13 cellular contexts compared by ENCODE assay signal in the genomic region with DNA sequence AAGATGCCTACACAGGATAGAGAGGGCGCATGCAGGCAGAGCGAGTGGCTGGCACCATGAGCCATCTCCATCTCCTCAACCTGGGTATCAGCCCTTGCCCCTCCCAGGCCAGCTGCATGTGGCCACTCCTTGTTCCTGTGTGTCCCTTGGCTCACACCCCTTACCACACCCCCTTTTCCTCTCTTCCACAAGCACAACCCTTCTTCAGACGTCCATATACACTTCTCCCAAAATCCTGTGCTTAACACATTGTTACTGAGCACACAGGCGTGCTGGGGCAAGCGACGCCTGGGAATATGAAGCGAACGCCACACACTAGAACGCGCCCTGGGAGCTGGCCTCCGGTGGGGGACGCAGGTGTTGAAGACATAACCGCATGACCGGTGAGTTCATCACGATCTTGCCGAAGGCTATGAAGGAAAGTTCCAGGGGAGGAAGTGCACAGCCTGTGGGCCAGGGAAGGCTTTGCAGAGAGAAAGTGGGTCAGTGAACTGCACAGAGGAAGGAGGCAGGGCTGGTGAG. TPM values are rescaled to one million over a fixed set of nuclear protein-coding genes. Genes with fewer than 3 reads are reported as not detected.
DNase-seq lines count a peak whose midpoint lies in the region; ATAC-seq, FAIRE-seq and TF ChIP-seq lines count a peak whose summit lies in the region.
"Had no signal": no experiment of that assay in that cellular context is flagged by ENCODE, and none has a peak within 500 bp of the region (broad histone marks: within the 10 kb centered on the region; RNA-seq: fewer than 3 reads in every experiment).

No MANE protein-coding gene starts in this region.

- H3K9ac ChIP-seq in GM23248 = no peak overlapping the region

- peaks cover 13% of the 10 kb centered on the region for H3K4me1 Mint-ChIP-seq in dendritic cell treated with granulocyte-macrophage colony-stimulating factor and Interleukin-4, amounts not matched to agents 40 ng/mL and 50 ng/mL, for 4 days (ENCODE audit: low read depth)
- H3K4me1 Mint-ChIP-seq in activated naive CD8-positive, alpha-beta T cell treated with anti-CD3 and anti-CD28 coated beads, Interleukin-2, amount 50 U/mL, for 24 hours = peaks cover 13% of the 10 kb centered on the region

- ATAC-seq in GM19467 (IDR thresholded peaks at IDR 0.05; ENCODE audit: unreplicated experiment) = no peak
- no peak for ATAC-seq in activated naive CD8-positive, alpha-beta T cell treated with anti-CD3 and anti-CD28 coated beads, Interleukin-2, amount 50 U/mL, for 24 hours

- H3K9me3 ChIP-seq in GM23248 (ENCODE audit: low read depth) (no peaks in the 10 kb centered on the region), osteoblast (ENCODE audit: low read depth, low read length) (no peaks in the 10 kb centered on the region)
- H3K9me3 ChIP-seq: ovary had no signal

- intact Hi-C loops in dendritic cell treated with granulocyte-macrophage colony-stimulating factor and Interleukin-4, amounts not matched to agents 40 ng/mL and 50 ng/mL, for 4 days (cut with micrococcal nuclease) = no loop called here

- no peak overlapping the region for H3K4me3 Mint-ChIP-seq in dendritic cell treated with granulocyte-macrophage colony-stimulating factor and Interleukin-4, amounts not matched to agents 40 ng/mL and 50 ng/mL, for 4 days
- no peak overlapping the region for H3K4me3 Mint-ChIP-seq in activated naive CD8-positive, alpha-beta T cell treated with anti-CD3 and anti-CD28 coated beads, Interleukin-2, amount 50 U/mL, for 24 hours

- no peak overlapping the region for H3K27ac ChIP-seq in GM23248
- no peak overlapping the region for H3K27ac ChIP-seq in osteoblast (ENCODE audit: low read depth, low read length)
- H3K27ac ChIP-seq: ovary had no signal

- H3K4me3 ChIP-seq in GM23248 (no peak overlapping the region), osteoblast (ENCODE audit: insufficient read depth, low read length) (no peak overlapping the region)
- H3K4me3 ChIP-seq: ovary had no signal

- H3F3A ChIP-seq in GM23248 (ENCODE audit: insufficient read depth) = 0 out of 2 replicates have a peak, but pooled peaks cover 1% of the 10 kb centered on the region

- H4K20me1 ChIP-seq in GM23248 (ENCODE audit: insufficient read depth) = no peaks in the 10 kb centered on the region
- no peaks in the 10 kb centered on the region for H4K20me1 ChIP-seq in osteoblast (ENCODE audit: insufficient read depth, low read length)

- H3K4me1 ChIP-seq in GM23248 (ENCODE audit: insufficient read depth) (peaks cover 9% of the 10 kb centered on the region), osteoblast (ENCODE audit: insufficient read depth, low read length) (peaks cover 3% of the 10 kb centered on the region)

- DNase-seq in GM23248 (peak; percentile 19), NCI-H69 (lab: John Stamatoyannopoulos, UW) (peak; percentile 77), osteoblast (ENCODE audit: insufficient read length, low spot score, missing footprints) (peak; percentile 77), HTR-8/SVneo (ENCODE audit: insufficient read length, low spot score) (no peak)
- DNase-seq in activated naive CD8-positive, alpha-beta T cell treated with anti-CD3 and anti-CD28 coated beads, Interleukin-2, amount 50 U/mL, for 24 hours = no peak
- no peak for DNase-seq in activated CD4-positive, alpha-beta T cell treated with anti-CD3 and anti-CD28 coated beads, Interleukin-2, amount 50 U/mL, for 4 hours
- DNase-seq: effector CD4-positive, alpha-beta T cell; H7; NCI-H2029 treated with DMSO at 0.1 percent for 48 hours; ovary; stimulated activated naive CD4-positive, alpha-beta T cell had no signal

- in situ Hi-C loops in GM23248 (cut with MboI) = no loop called here

- peak overlapping the region; percentile 20 for H3K27ac Mint-ChIP-seq in dendritic cell treated with granulocyte-macrophage colony-stimulating factor and Interleukin-4, amounts not matched to agents 40 ng/mL and 50 ng/mL, for 4 days
- no peak overlapping the region for H3K27ac Mint-ChIP-seq in activated naive CD8-positive, alpha-beta T cell treated with anti-CD3 and anti-CD28 coated beads, Interleukin-2, amount 50 U/mL, for 24 hours

- peak; percentile 19 for TF ChIP-seq CTCF in osteoblast (IDR thresholded peaks at IDR 0.05; ENCODE audit: extremely low read depth, low read depth, low read length)

- H3K36me3 Mint-ChIP-seq in dendritic cell treated with granulocyte-macrophage colony-stimulating factor and Interleukin-4, amounts not matched to agents 40 ng/mL and 50 ng/mL, for 4 days (ENCODE audit: low read depth) = no peaks in the 10 kb centered on the region
- H3K36me3 Mint-ChIP-seq in activated naive CD8-positive, alpha-beta T cell treated with anti-CD3 and anti-CD28 coated beads, Interleukin-2, amount 50 U/mL, for 24 hours (ENCODE audit: low read depth) = no peaks in the 10 kb centered on the region

- peaks cover 38% of the 10 kb centered on the region for H3K27me3 Mint-ChIP-seq in dendritic cell treated with granulocyte-macrophage colony-stimulating factor and Interleukin-4, amounts not matched to agents 40 ng/mL and 50 ng/mL, for 4 days
- H3K27me3 Mint-ChIP-seq in activated naive CD8-positive, alpha-beta T cell treated with anti-CD3 and anti-CD28 coated beads, Interleukin-2, amount 50 U/mL, for 24 hours = no peaks in the 10 kb centered on the region

- FAIRE-seq in HTR-8/SVneo (lab: Jason Lieb, UNC) = no peak

- H3K4me2 ChIP-seq in GM23248 (ENCODE audit: unreplicated experiment) (no peak overlapping the region), osteoblast (ENCODE audit: insufficient read depth, low read length) (no peak overlapping the region)

- H3K27me3 ChIP-seq in GM23248 (replicated peaks; ENCODE audit: insufficient read depth) (no peaks in the 10 kb centered on the region), osteoblast (ENCODE audit: insufficient read depth, low read length) (peaks cover 19% of the 10 kb centered on the region)
- H3K27me3 ChIP-seq: ovary had no signal

- H3K9me2 ChIP-seq in GM23248 (ENCODE audit: insufficient read depth) = no peaks in the 10 kb centered on the region

- H3K9me3 Mint-ChIP-seq in dendritic cell treated with granulocyte-macrophage colony-stimulating factor and Interleukin-4, amounts not matched to agents 40 ng/mL and 50 ng/mL, for 4 days = no peaks in the 10 kb centered on the region
- H3K9me3 Mint-ChIP-seq in activated naive CD8-positive, alpha-beta T cell treated with anti-CD3 and anti-CD28 coated beads, Interleukin-2, amount 50 U/mL, for 24 hours = no peaks in the 10 kb centered on the region

- H2AFZ ChIP-seq in GM23248 = no peak overlapping the region
- H2AFZ ChIP-seq in osteoblast (ENCODE audit: low read length) = no peak overlapping the region

- H3K36me3 ChIP-seq in GM23248 (ENCODE audit: low read depth) = no peaks in the 10 kb centered on the region
- H3K36me3 ChIP-seq in osteoblast (ENCODE audit: insufficient read depth, low read length) = no peaks in the 10 kb centered on the region
- H3K36me3 ChIP-seq: ovary had no signal

- H3K79me2 ChIP-seq in GM23248 (ENCODE audit: insufficient read depth) = no peaks in the 10 kb centered on the region
- no peaks in the 10 kb centered on the region for H3K79me2 ChIP-seq in osteoblast (ENCODE audit: insufficient read depth, low read length)

- WGBS in GM23248 (ENCODE audit: low coverage in 1 of 2, low lambda C conversion rate in 2 of 2, missing lambda C conversion rate in 2 of 2), 2 experiments = 75 to 76% methylated on average over 16 of the region's 16 CpGs

RNA-seq across cellular contexts. Expression of a gene that starts 19.1 kb away (rescaled TPM):
- 20.6 and 32.6 TPM in 2 replicates for total RNA-seq in GM23248 (2014; rRNA removed; shearing (Covaris generic))
- 20.7 and 21.7 TPM in 2 replicates for polyA plus RNA-seq in GM23248 (2016; fragmentation: Nextera tagmentation; extraction: Ambion mirVana)
- total RNA-seq in osteoblast = 23.9 and 25.0 TPM in 2 replicates

RNA-seq across cellular contexts. Expression of a gene that starts 47.4 kb away (rescaled TPM):
- 22.9 and 27.3 TPM in 2 replicates for total RNA-seq in GM23248 (2014; rRNA removed; shearing (Covaris generic))
- 22.7 and 23.3 TPM in 2 replicates for polyA plus RNA-seq in GM23248 (2016; fragmentation: Nextera tagmentation; extraction: Ambion mirVana)
- 10.0 and 10.9 TPM in 2 replicates for total RNA-seq in osteoblast

RNA-seq across cellular contexts. Expression of a gene that starts 53.7 kb away (rescaled TPM):
- total RNA-seq in GM23248 (2014; rRNA removed; shearing (Covaris generic)) = 44.1 and 62.6 TPM in 2 replicates
- polyA plus RNA-seq in GM23248 (2016; fragmentation: Nextera tagmentation; extraction: Ambion mirVana) = 43.9 and 46.1 TPM in 2 replicates
- total RNA-seq in osteoblast = 38.0 and 39.2 TPM in 2 replicates

Comparison
In these comparisons a context has a peak if more than half of its experiments do, and no peak if none do; other contexts are left out.
1. DNase-seq: peak in GM23248 (single experiment), NCI-H69 (single experiment) and osteoblast (single experiment); none in HTR-8/SVneo (single experiment), activated naive CD8-positive, alpha-beta T cell treated with anti-CD3 and anti-CD28 coated beads, Interleukin-2, amount 50 U/mL, for 24 hours (single experiment) and activated CD4-positive, alpha-beta T cell treated with anti-CD3 and anti-CD28 coated beads, Interleukin-2, amount 50 U/mL, for 4 hours (0 of 2).